Comparison of ENCODE assay signal across 25 cellular contexts in the genomic region with DNA sequence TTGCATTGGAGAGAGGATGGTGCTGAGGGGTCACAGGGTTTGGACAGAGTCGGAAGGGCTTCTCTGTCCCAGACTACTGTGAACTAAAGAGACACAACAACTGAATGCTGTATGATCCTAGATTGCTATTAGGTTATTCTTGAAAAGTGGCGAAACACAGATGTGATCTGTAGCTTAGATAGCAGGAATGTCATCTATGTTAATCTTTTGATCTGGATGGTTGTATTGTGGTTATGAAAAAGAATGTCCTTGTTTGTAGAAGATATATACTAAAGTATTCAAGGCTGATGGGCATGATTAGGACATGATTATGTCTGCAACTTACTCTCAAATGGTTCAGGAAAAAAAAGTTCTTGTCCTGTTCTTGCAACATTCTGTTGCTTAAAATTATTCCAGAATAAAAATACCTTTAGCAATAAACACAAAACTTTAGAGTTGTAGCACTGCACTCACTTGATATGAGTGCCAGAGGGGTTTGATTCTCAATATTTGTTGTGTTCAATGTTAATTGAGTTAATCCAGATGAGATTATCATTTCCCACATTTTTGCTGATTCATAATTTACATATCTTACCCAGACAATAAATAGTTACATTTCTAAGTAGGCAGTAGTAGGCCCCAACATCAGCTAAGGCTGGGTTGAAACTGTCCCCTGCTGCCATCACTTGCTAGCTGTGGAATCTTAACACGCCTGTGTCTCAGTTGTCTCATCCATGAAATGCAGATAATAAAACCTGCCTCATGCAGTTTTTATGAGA.
"Had no signal": no experiment of that assay in that cellular context is flagged by ENCODE, and none has a peak within 500 bp of the region (broad histone marks: within the 10 kb centered on the region; RNA-seq: fewer than 3 reads in every experiment).

No MANE protein-coding gene starts in this region.

- H3K4me3 ChIP-seq: colonic mucosa, dorsolateral prefrontal cortex, gastroesophageal sphincter, heart left ventricle, mucosa of descending colon, sigmoid colon, spleen had no signal

- FAIRE-seq: bronchial epithelial cell, endothelial cell of umbilical vein, keratinocyte, TTC549 had no signal

- H3K36me3 Mint-ChIP-seq: activated naive CD8-positive, alpha-beta T cell; T-cell had no signal

- H3K27ac ChIP-seq: colonic mucosa, dorsolateral prefrontal cortex, gastroesophageal sphincter, heart left ventricle, sigmoid colon, spleen had no signal

- H3K4me1 Mint-ChIP-seq: T-cell had no signal

- H3K27ac Mint-ChIP-seq: activated naive CD8-positive, alpha-beta T cell; effector memory CD8-positive, alpha-beta T cell; T-cell; T-helper 2 cell treated with Interferon-gamma antibody and Interleukin-4, amounts not matched to agents 5 μg/mL and 100 μg/mL, for 36 hours had no signal

- H3K27me3 ChIP-seq: colonic mucosa, dorsolateral prefrontal cortex, gastroesophageal sphincter, heart left ventricle, sigmoid colon, spleen had no signal

- H3K9me3 ChIP-seq: colonic mucosa, gastroesophageal sphincter, mucosa of descending colon, sigmoid colon had no signal

- ATAC-seq: effector memory CD8-positive, alpha-beta T cell; esophagus mucosa; gastroesophageal sphincter; heart left ventricle; left colon; mucosa of descending colon; stimulated activated naive CD8-positive, alpha-beta T cell treated with anti-CD3 and anti-CD28 coated beads, Interleukin-15, Interleukin-2, amounts not matched to agents 100 U/mL and 50 U/mL, for 24 hours; T-cell had no signal

- H3K4me3 Mint-ChIP-seq: activated naive CD8-positive, alpha-beta T cell; effector memory CD8-positive, alpha-beta T cell; naive B cell; T-cell; T-helper 2 cell treated with Interferon-gamma antibody and Interleukin-4, amounts not matched to agents 5 μg/mL and 100 μg/mL, for 36 hours had no signal

- H3K9me3 Mint-ChIP-seq: T-helper 2 cell treated with Interferon-gamma antibody and Interleukin-4, amounts not matched to agents 5 μg/mL and 100 μg/mL, for 36 hours had no signal

- H3K4me1 ChIP-seq: colonic mucosa, heart left ventricle had no signal

- DNase-seq: activated naive CD4-positive, alpha-beta T cell; activated T-cell treated with anti-CD3 and anti-CD28 coated beads, Interleukin-2, amount 50 U/mL, for 1 hour; amniotic stem cell; colonic mucosa; dorsolateral prefrontal cortex; effector memory CD8-positive, alpha-beta T cell; heart left ventricle; left colon; mesenchymal stem cell; mucosa of descending colon; naive B cell; occipital lobe; sigmoid colon; spleen; stimulated activated CD4-positive, alpha-beta T cell treated with anti-CD3 and anti-CD28 coated beads, Interleukin-4, amount 100 ng/mL, for 24 hours; stimulated activated naive CD8-positive, alpha-beta T cell treated with anti-CD3 and anti-CD28 coated beads, Interleukin-15, Interleukin-2, amounts not matched to agents 100 U/mL and 50 U/mL, for 24 hours; T-cell had no signal

- H3K27me3 Mint-ChIP-seq: activated naive CD8-positive, alpha-beta T cell; effector memory CD8-positive, alpha-beta T cell; naive B cell; T-cell had no signal

- H3K36me3 ChIP-seq: colonic mucosa, gastroesophageal sphincter, heart left ventricle, sigmoid colon, spleen had no signal
